Comparison of ENCODE assay signal across 26 cellular contexts in the genomic region with DNA sequence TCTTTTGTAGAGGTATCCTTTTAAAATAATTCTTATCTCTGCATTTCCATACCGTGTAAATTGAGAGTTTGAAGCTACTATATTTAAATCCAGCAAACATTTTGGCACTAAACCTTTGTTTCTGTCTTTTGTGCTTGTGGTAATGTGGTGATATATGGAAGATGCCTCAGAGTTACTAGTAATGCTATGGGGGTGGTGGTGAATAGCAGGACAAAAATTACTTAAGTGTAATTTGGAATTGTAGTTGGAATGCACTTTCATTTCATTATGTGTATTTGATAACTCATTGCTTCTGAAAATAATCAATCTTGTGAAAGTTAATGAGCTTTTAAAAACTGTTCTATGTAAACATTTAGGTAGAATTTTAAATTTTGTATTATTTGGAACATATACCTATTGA.
"Had no signal": no experiment of that assay in that cellular context is flagged by ENCODE, and none has a peak within 500 bp of the region (broad histone marks: within the 10 kb centered on the region; RNA-seq: fewer than 3 reads in every experiment).

No MANE protein-coding gene starts in this region.

- H3K9me3 ChIP-seq: neutrophil, pancreas, prostate gland, right atrium auricular region, right lobe of liver, sigmoid colon, stomach, thoracic aorta, thyroid gland, tibial nerve, upper lobe of left lung, vagina had no signal

- H3K27me3 ChIP-seq: neutrophil, pancreas, right atrium auricular region, right lobe of liver, sigmoid colon, stomach, thyroid gland, tibial nerve, upper lobe of left lung, vagina had no signal

- H3K36me3 ChIP-seq: neutrophil, pancreas, prostate gland, right atrium auricular region, right lobe of liver, sigmoid colon, stomach, thoracic aorta, thyroid gland, tibial nerve, upper lobe of left lung, vagina had no signal

- H3K4me3 ChIP-seq: pancreas, prostate gland, right atrium auricular region, right lobe of liver, sigmoid colon, skin epidermis, stomach, thoracic aorta, thyroid gland, tibial nerve, upper lobe of left lung, vagina had no signal

- ATAC-seq: naive thymus-derived CD8-positive, alpha-beta T cell; natural killer cell treated with Interleukin-12 subunit alpha and Interleukin-12 subunit beta and Interleukin-15 and Interleukin-18, amount 100 ng/mL, for 72 hours; pancreas; right lobe of liver; stimulated activated effector memory CD8-positive, alpha-beta T cell treated with anti-CD3 and anti-CD28 coated beads, Interleukin-12 subunit alpha, Interleukin-12 subunit beta, amount 100 ng/mL, for 72 hours; stimulated activated naive B cell treated with anti-CD40 and anti-IgM and Interleukin-4, amounts not matched to agents 10 μg/mL and 1 μg/mL and 100 μg/mL, for 72 hours had no signal

- H3K4me1 ChIP-seq: pancreas, prostate gland, right atrium auricular region, right lobe of liver, thyroid gland, tibial nerve, upper lobe of left lung, vagina had no signal

- DNase-seq: naive thymus-derived CD8-positive, alpha-beta T cell; nephron progenitor cell; nucleus accumbens; pancreas; retina; right lobe of liver; sigmoid colon; stimulated activated CD4-positive, alpha-beta T cell treated with anti-CD3 and anti-CD28 coated beads, Interleukin-15, amount 100 ng/mL, for 24 hours; stimulated activated CD4-positive, alpha-beta T cell treated with anti-CD3 and anti-CD28 coated beads, Interleukin-2, amount 100 ng/mL, for 24 hours; stimulated activated CD4-positive, alpha-beta T cell treated with anti-CD3 and anti-CD28 coated beads, Interleukin-2, amount 100 ng/mL, for 48 hours; stimulated activated CD4-positive, alpha-beta T cell treated with anti-CD3 and anti-CD28 coated beads, Interleukin-4, amount 100 ng/mL, for 24 hours; stimulated activated naive B cell treated with anti-CD40 and anti-IgM and Interleukin-4, amounts not matched to agents 10 μg/mL and 1 μg/mL and 100 μg/mL, for 72 hours; stimulated activated naive CD4-positive, alpha-beta T cell treated with Interleukin-2 at 50 U/mL for 16 hours; stomach; thyroid gland; trophoblast cell; upper lobe of left lung had no signal

- H3K27ac ChIP-seq: neutrophil, pancreas, prostate gland, right atrium auricular region, right lobe of liver, sigmoid colon, skin epidermis, stomach, thoracic aorta, thyroid gland, tibial nerve, upper lobe of left lung, vagina had no signal
